ENCODE assay signal across 7 cellular contexts in genomic region chr9:100473271-100474081, GRCh38. TPM values are rescaled to one million over a fixed set of nuclear protein-coding genes. Genes with fewer than 3 reads are reported as not detected.
DNase-seq lines count a peak whose midpoint lies in the region; FAIRE-seq and TF ChIP-seq lines count a peak whose summit lies in the region.

No MANE protein-coding gene starts in this region.

- H3K9ac ChIP-seq in H1 (replicated peaks in 1 of 4; ENCODE audit: extremely low read depth in 1 of 4, low read depth in 3 of 4, low read length in 3 of 4): peak overlapping the region; percentile 81 to 99 (median 90)

- TF ChIP-seq POLR2A in GM12891 (IDR thresholded peaks at IDR 0.05; ENCODE audit: low read depth, low read length) (no peak), H1 (IDR thresholded peaks at IDR 0.05; ENCODE audit: control extremely low read depth in 1 of 2, low read depth in 2 of 2, low read length in 2 of 2) (peak; percentile 26 to 58), thyroid gland (IDR thresholded peaks at IDR 0.05) (peak in 1 of 2 donors; percentile 12)

- CTCF ChIA-PET in activated CD4-positive, alpha-beta T cell treated with anti-CD3 and anti-CD28 coated beads, Interleukin-2, amount 10 ng/mL, durations not matched to agents 7 days and 5 days (lab: Charles Lee): no interaction called here
- CTCF ChIA-PET in H1 (lab: Charles Lee; ENCODE audit: partially characterized antibody): interaction anchor here (1.2 to 1.5 kb wide), 3 partner anchors 8 to 123 kb away, joined by 3 to 7 read pairs (median 3); no protein-coding TSS in a partner anchor

- peak overlapping the region; percentile 85 for H3K27ac ChIP-seq in H1 (ENCODE audit: low read depth, low read length)
- peak overlapping the region in 1 of 3 donors; percentile 75 for H3K27ac ChIP-seq in thyroid gland

- H3K27ac Mint-ChIP-seq in activated CD4-positive, alpha-beta T cell treated with anti-CD3 and anti-CD28 coated beads, Interleukin-2, amount 10 ng/mL, durations not matched to agents 7 days and 5 days: no peak overlapping the region

- POLR2A ChIA-PET in activated CD4-positive, alpha-beta T cell treated with anti-CD3 and anti-CD28 coated beads, Interleukin-2, amount 10 ng/mL, durations not matched to agents 7 days and 5 days (lab: Charles Lee): no interaction called here
- POLR2A ChIA-PET in H1 (lab: Charles Lee; ENCODE audit: partially characterized antibody): interaction anchor here (0.8 to 1.4 kb wide), 8 partner anchors 17 to 120 kb away, joined by 3 to 4 read pairs (median 3); partner anchors contain the start of genes CAVIN4 and MSANTD3

- no peak for TF ChIP-seq EP300 in H1 (IDR thresholded peaks at IDR 0.05; ENCODE audit: borderline replicate concordance in 1 of 2, low read depth in 2 of 2, low read length in 2 of 2)

- peak overlapping the region; percentile 59 for H3K4me3 Mint-ChIP-seq in activated CD4-positive, alpha-beta T cell treated with anti-CD3 and anti-CD28 coated beads, Interleukin-2, amount 10 ng/mL, durations not matched to agents 7 days and 5 days

- TF ChIP-seq RAD21 in H1 (IDR thresholded peaks at IDR 0.05 in 1 of 2, conservative IDR thresholded peaks at IDR 0.05 in 1 of 2; ENCODE audit: low read depth in 2 of 2, low read length in 2 of 2): no peak

- peaks cover 12% of the 10 kb centered on the region; the same call in 1 of the 2 replicates for H3K23me2 ChIP-seq in H1 (ENCODE audit: low read depth, low read length)

- no peaks in the 10 kb centered on the region; the same call in 1 of the 2 replicates for H3K27me3 ChIP-seq in H7 (ENCODE audit: control insufficient read depth, insufficient read depth, low read length)
- H3K27me3 ChIP-seq in H1 (replicated peaks in 1 of 4; ENCODE audit: control insufficient read depth in 3 of 4, extremely low read depth in 1 of 4, insufficient read depth in 3 of 4, low read length in 3 of 4): no peaks in the 10 kb centered on the region
- H3K27me3 ChIP-seq in mononuclear cell (ENCODE audit: insufficient read depth, low read length): peaks cover 32% of the 10 kb centered on the region
- no peaks in the 10 kb centered on the region for H3K27me3 ChIP-seq in thyroid gland

- peaks cover 48% of the 10 kb centered on the region for H3K27me3 Mint-ChIP-seq in activated CD4-positive, alpha-beta T cell treated with anti-CD3 and anti-CD28 coated beads, Interleukin-2, amount 10 ng/mL, durations not matched to agents 7 days and 5 days

- no peaks in the 10 kb centered on the region for H3K36me3 Mint-ChIP-seq in activated CD4-positive, alpha-beta T cell treated with anti-CD3 and anti-CD28 coated beads, Interleukin-2, amount 10 ng/mL, durations not matched to agents 7 days and 5 days (ENCODE audit: low read depth)

- H2AFZ ChIP-seq in H1 (ENCODE audit: low read length): no peak overlapping the region

- H2BK120ac ChIP-seq in H1 (replicated peaks; ENCODE audit: low read depth, low read length): no peak overlapping the region

- no peaks in the 10 kb centered on the region for H3K9me3 ChIP-seq in H1 (ENCODE audit: insufficient read depth in 2 of 2, low read depth in 1 of 2, low read length in 1 of 2)
- H3K9me3 ChIP-seq in mononuclear cell (ENCODE audit: low read depth, low read length): no peaks in the 10 kb centered on the region
- no peaks in the 10 kb centered on the region for H3K9me3 ChIP-seq in thyroid gland

- H2BK5ac ChIP-seq in H1 (ENCODE audit: low read depth, low read length): peak overlapping the region; percentile 63; the same call in 1 of the 2 replicates

- no peak overlapping the region for H2BK12ac ChIP-seq in H1 (ENCODE audit: low read depth, low read length)

- H3K36me3 ChIP-seq in H7 (replicated peaks; ENCODE audit: control insufficient read depth, insufficient read depth, low read length) (no peaks in the 10 kb centered on the region), H1 (ENCODE audit: control insufficient read depth in 2 of 4, insufficient read depth in 4 of 4, low read length in 3 of 4) (peaks cover 0 to 3% (median 0%) of the 10 kb centered on the region in 4 experiments; a peak in 1 of 8 replicates), thyroid gland (no peaks in the 10 kb centered on the region)

- peaks cover 34 to 60% of the 10 kb centered on the region in 2 experiments for H3K79me2 ChIP-seq in H1 (ENCODE audit: control insufficient read depth in 1 of 2, insufficient read depth in 2 of 2, low read length in 2 of 2)

- H3K56ac ChIP-seq in H1 (replicated peaks; ENCODE audit: insufficient read length, low read depth, low read length): no peak overlapping the region

- no peak overlapping the region for H2BK20ac ChIP-seq in H1 (ENCODE audit: low read length)

- peaks cover 5% of the 10 kb centered on the region for H3K4me1 Mint-ChIP-seq in activated CD4-positive, alpha-beta T cell treated with anti-CD3 and anti-CD28 coated beads, Interleukin-2, amount 10 ng/mL, durations not matched to agents 7 days and 5 days

- peak overlapping the region; percentile 98 for H4K8ac ChIP-seq in H1 (ENCODE audit: extremely low read depth, insufficient read depth, low read length)

- TF ChIP-seq CTCF in H1 (IDR thresholded peaks at IDR 0.05; ENCODE audit: control extremely low read depth in 1 of 3, insufficient read depth in 1 of 3, low read depth in 1 of 3, low read length in 3 of 3): no peak
- TF ChIP-seq CTCF in thyroid gland (IDR thresholded peaks at IDR 0.05): no peak

- H3K18ac ChIP-seq in H1 (ENCODE audit: extremely low read depth, low read length): peak overlapping the region; percentile 44

- peak overlapping the region; percentile 50 for H3K4ac ChIP-seq in H1 (replicated peaks; ENCODE audit: insufficient read length, low read depth, low read length)

- no peaks in the 10 kb centered on the region for H3K9me3 Mint-ChIP-seq in activated CD4-positive, alpha-beta T cell treated with anti-CD3 and anti-CD28 coated beads, Interleukin-2, amount 10 ng/mL, durations not matched to agents 7 days and 5 days

- peaks cover 5 to 14% of the 10 kb centered on the region in 2 experiments for H4K20me1 ChIP-seq in H1 (replicated peaks in 1 of 2; ENCODE audit: control insufficient read depth in 1 of 2, insufficient read depth in 2 of 2, low read length in 2 of 2)

- WGBS in H1 (ENCODE audit: extremely low coverage in 1 of 2, insufficient coverage in 1 of 2, insufficient read length in 1 of 2, insufficient replicate concordance in 2 of 2, low coverage in 1 of 2, low lambda C conversion rate in 2 of 2, missing lambda C conversion rate in 1 of 2), 2 experiments: 1% methylated on average over 40 of the region's 110 CpGs; no CpG with 5 or more reads in 1 of the 2 experiments
- WGBS in thyroid gland, 2 donors: 0 to 1% methylated on average over 5 to 28 of the region's 110 CpGs

- FAIRE-seq in GM12891 (lab: Jason Lieb, UNC) (no peak), H1 (lab: Jason Lieb, UNC) (no peak)

- H3K4me1 ChIP-seq in H1 (replicated peaks in 1 of 4; ENCODE audit: control insufficient read depth in 3 of 4, insufficient read depth in 4 of 4, low read length in 3 of 4) (peaks cover 0 to 14% (median 6%) of the 10 kb centered on the region in 4 experiments; a peak in 5 of 7 replicates), mononuclear cell (ENCODE audit: insufficient read depth, low read length) (peaks cover 5% of the 10 kb centered on the region), thyroid gland (peaks cover 12 to 20% of the 10 kb centered on the region in 2 donors)

- intact Hi-C loops in thyroid gland (cut with DNase I): no loop called here

- peak; percentile 43 for DNase-seq in GM12891 (ENCODE audit: insufficient read length, low spot score)
- peak; percentile 79 for DNase-seq in H7
- peak; percentile 54 for DNase-seq in M059J (ENCODE audit: low read depth)
- peak; percentile 14 for DNase-seq in activated CD4-positive, alpha-beta T cell treated with anti-CD3 and anti-CD28 coated beads, Interleukin-2, amount 10 ng/mL, durations not matched to agents 7 days and 5 days
- DNase-seq in H1 (ENCODE audit: low read depth in 1 of 2, low spot score in 2 of 2): peak in 1 of 2 experiments; percentile 73
- peak; percentile 61 for DNase-seq in thyroid gland

- H3K23ac ChIP-seq in H1 (ENCODE audit: insufficient read length): no peak overlapping the region

- H4K5ac ChIP-seq in H1 (ENCODE audit: insufficient read length, low read depth, low read length): peak overlapping the region; percentile 57

- H2BK15ac ChIP-seq in H1 (ENCODE audit: low read length): no peak overlapping the region

- H3K14ac ChIP-seq in H1 (ENCODE audit: insufficient read length): no peak overlapping the region

- H3K4me3 ChIP-seq in H7 (ENCODE audit: insufficient read depth, low read depth, low read length) (peak overlapping the region; percentile 92), H1 (ENCODE audit: extremely low read depth in 1 of 4, insufficient read depth in 2 of 4, low read depth in 3 of 4, low read length in 4 of 4) (peak overlapping the region; percentile 79 to 98 (median 83)), mononuclear cell (ENCODE audit: low read length) (peak overlapping the region; percentile 13), thyroid gland (replicated peaks in 1 of 3) (peak overlapping the region; percentile 62 to 71 (median 65))

- H2AK5ac ChIP-seq in H1 (ENCODE audit: low read depth, low read length): no peak overlapping the region

- H3K79me1 ChIP-seq in H1 (ENCODE audit: low read depth, low read length): peaks cover 7% of the 10 kb centered on the region

- peak overlapping the region; percentile 79 to 100 for H3K4me2 ChIP-seq in H1 (ENCODE audit: insufficient read depth in 1 of 2, low read depth in 2 of 2, low read length in 2 of 2)

- peak overlapping the region; percentile 44 for H4K91ac ChIP-seq in H1 (replicated peaks; ENCODE audit: insufficient read length, low read length)

RNA-seq across cellular contexts. Expression of gene TMEFF1, which starts 0.5 kb away (rescaled TPM):
- polyA plus RNA-seq in GM12891 (2012; ENCODE audit: low read depth, missing spikeins): 0.04 TPM
- total RNA-seq in H7 (2014; rRNA removed; shearing (Covaris generic)): 30.6 and 36.9 TPM in 2 replicates
- 0.05 and 4.0 TPM in 2 replicates for total RNA-seq in M059J (2014; rRNA removed; shearing (Covaris generic))
- total RNA-seq in activated CD4-positive, alpha-beta T cell treated with anti-CD3 and anti-CD28 coated beads, Interleukin-2, amount 10 ng/mL, durations not matched to agents 7 days and 5 days: not detected
- 67.8 and 68.2 TPM in 2 replicates for total RNA-seq in H1 (2021; fragmentation: NEBNext Ultra II Directional; extraction: Animal tissue kit (Norgen Biotek cat#: 25700))
- 13.5 and 14.4 TPM in 2 replicates for polyA plus RNA-seq in H1 (2011; rRNA removed)
- polyA plus RNA-seq in H1 (2011; cell fraction: cytosol; rRNA removed): 22.9 TPM
- polyA plus RNA-seq in H1 (2011; cell fraction: nucleus; rRNA removed): 13.7 TPM
- polyA plus RNA-seq in H1 (2012, experiment 1 of 2): 27.7 to 30.9 TPM (median 29.0 TPM) in 4 replicates
- 2.2 TPM for polyA plus RNA-seq in H1 (2012, experiment 2 of 2)
- 15.0 TPM for polyA plus RNA-seq in H1 (2013, experiment 1 of 2)
- 16.9 TPM for polyA plus RNA-seq in H1 (2013, experiment 2 of 2)
- polyA minus RNA-seq in H1 (2011; rRNA and poly(A)+ RNA removed): 0.85 and 1.4 TPM in 2 replicates
- polyA minus RNA-seq in H1 (2011; cell fraction: cytosol; rRNA and poly(A)+ RNA removed): 34.1 TPM
- 35.4 TPM for polyA minus RNA-seq in H1 (2011; cell fraction: nucleus; rRNA and poly(A)+ RNA removed)
- total RNA-seq in mononuclear cell (not detected), thyroid gland (10 to 100 TPM in 1 of 4 donors, 1 to 10 TPM in 3; 2.0 to 10.4 (median 4.8) TPM)

RNA-seq across cellular contexts. Expression of gene MSANTD3, which starts 46.5 kb away (rescaled TPM):
- polyA plus RNA-seq in GM12891 (2012; ENCODE audit: low read depth, missing spikeins): 9.0 TPM
- total RNA-seq in H7 (2014; rRNA removed; shearing (Covaris generic)): 36.9 and 44.5 TPM in 2 replicates
- total RNA-seq in M059J (2014; rRNA removed; shearing (Covaris generic)): 83.8 and 114 TPM in 2 replicates
- total RNA-seq in activated CD4-positive, alpha-beta T cell treated with anti-CD3 and anti-CD28 coated beads, Interleukin-2, amount 10 ng/mL, durations not matched to agents 7 days and 5 days: 10 to 100 TPM; 13.4 to 16.3 TPM
- 39.8 and 41.3 TPM in 2 replicates for total RNA-seq in H1 (2021; fragmentation: NEBNext Ultra II Directional; extraction: Animal tissue kit (Norgen Biotek cat#: 25700))
- polyA plus RNA-seq in H1 (2011; rRNA removed): 10.4 and 12.0 TPM in 2 replicates
- 19.4 TPM for polyA plus RNA-seq in H1 (2011; cell fraction: cytosol; rRNA removed)
- 23.0 TPM for polyA plus RNA-seq in H1 (2011; cell fraction: nucleus; rRNA removed)
- 22.9 to 27.1 TPM (median 24.3 TPM) in 4 replicates for polyA plus RNA-seq in H1 (2012, experiment 1 of 2)
- 12.2 TPM for polyA plus RNA-seq in H1 (2012, experiment 2 of 2)
- polyA plus RNA-seq in H1 (2013, experiment 1 of 2): 28.3 TPM
- polyA plus RNA-seq in H1 (2013, experiment 2 of 2): 29.6 TPM
- polyA minus RNA-seq in H1 (2011; rRNA and poly(A)+ RNA removed): 11.9 and 13.5 TPM in 2 replicates
- polyA minus RNA-seq in H1 (2011; cell fraction: cytosol; rRNA and poly(A)+ RNA removed): 16.3 TPM
- polyA minus RNA-seq in H1 (2011; cell fraction: nucleus; rRNA and poly(A)+ RNA removed): 13.7 TPM
- 14.0 TPM for total RNA-seq in mononuclear cell
- 10 to 100 TPM; 39.2 to 48.2 (median 44.3) TPM for total RNA-seq in thyroid gland

Comparison
In these comparisons a context has a peak if more than half of its experiments do, and no peak if none do; other contexts are left out.
1. H3K4me3 ChIP-seq: peak in every context shown above with its lines; median percentile 92 in H7; 83 in H1; 65 in thyroid gland; 13 in mononuclear cell.